Comparison of ENCODE assay signal across 1 cellular context in genomic region chr17:76198702-76199101, GRCh38.
TF ChIP-seq lines count a peak whose summit lies in the region.

No MANE protein-coding gene starts in this region.

TF ChIP-seq in IMR-90, 13 proteins besides CTCF, POLR2A, EP300 and RAD21 (continued from another document):
- TF ChIP-seq MAZ (IDR thresholded peaks at IDR 0.05; ENCODE audit: borderline replicate concordance, low read depth, low read length), result no peak
- no peak for TF ChIP-seq RFX5 (IDR thresholded peaks at IDR 0.05; ENCODE audit: low read depth, low read length)
- TF ChIP-seq ELK1 (IDR thresholded peaks at IDR 0.05; ENCODE audit: borderline replicate concordance, low read depth, low read length), result no peak
- no peak for TF ChIP-seq MAFK (IDR thresholded peaks at IDR 0.05; ENCODE audit: low read depth, low read length)
- TF ChIP-seq SMC3 (IDR thresholded peaks at IDR 0.05; ENCODE audit: low read depth, low read length), result no peak
- no peak for TF ChIP-seq RCOR1 (IDR thresholded peaks at IDR 0.05; ENCODE audit: insufficient replicate concordance, low read length)
- TF ChIP-seq CHD1 (IDR thresholded peaks at IDR 0.05; ENCODE audit: low read depth, low read length), result no peak
- no peak for TF ChIP-seq MXI1 (IDR thresholded peaks at IDR 0.05; ENCODE audit: borderline replicate concordance, low read depth, low read length)
- TF ChIP-seq FOS (IDR thresholded peaks at IDR 0.05; ENCODE audit: low read depth, low read length), result no peak
- no peak for TF ChIP-seq CEBPB (IDR thresholded peaks at IDR 0.05; ENCODE audit: low read depth, low read length)
- TF ChIP-seq NFE2L2 (IDR thresholded peaks at IDR 0.05; ENCODE audit: low read depth, low read length), result no peak
TF ChIP-seq in IMR-90: peak in this region for 0.
